Comparison of ENCODE assay signal across 19 cellular contexts in the genomic region with DNA sequence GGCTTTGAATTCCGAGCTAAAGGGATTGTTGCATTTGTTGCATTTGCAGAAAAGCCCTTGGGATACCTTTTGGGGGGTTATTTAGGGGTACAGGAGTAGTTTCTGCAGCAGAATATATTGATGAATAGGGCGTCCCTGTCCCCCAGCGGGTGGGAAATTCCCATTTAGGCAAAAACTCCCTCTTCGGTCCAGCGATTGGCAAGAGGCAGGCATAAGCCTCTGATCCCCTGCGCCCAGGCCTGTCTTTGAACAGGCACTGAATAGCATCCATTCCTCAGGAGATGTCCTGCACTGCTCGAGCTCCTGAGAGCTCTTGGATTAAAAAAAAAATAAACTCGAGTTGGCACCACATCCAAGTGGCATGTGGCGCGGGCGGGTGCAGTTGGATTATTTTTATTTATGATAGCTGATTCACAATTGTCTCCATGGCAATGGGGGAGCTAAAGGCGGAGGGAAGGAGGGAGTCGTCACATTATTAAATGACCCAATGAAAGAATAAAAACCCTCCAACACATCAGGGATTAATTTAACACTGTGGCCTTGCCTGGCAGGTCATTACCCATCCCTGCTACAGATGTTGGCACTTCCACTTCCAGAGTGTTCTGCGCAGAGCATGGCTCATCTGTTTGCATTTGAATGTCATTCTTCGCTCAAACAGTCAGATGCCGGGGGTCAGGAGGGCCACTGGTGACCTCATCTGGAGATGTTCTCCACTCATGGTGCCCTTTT.
DNase-seq lines count a peak whose midpoint lies in the region; ATAC-seq and TF ChIP-seq lines count a peak whose summit lies in the region.
"Had no signal": no experiment of that assay in that cellular context is flagged by ENCODE, and none has a peak within 500 bp of the region (broad histone marks: within the 10 kb centered on the region; RNA-seq: fewer than 3 reads in every experiment).

No MANE protein-coding gene starts in this region.

- H2BK12ac ChIP-seq in neuronal stem cell (ENCODE audit: low read length) = no peak overlapping the region

- H3K4ac ChIP-seq in neuronal stem cell (ENCODE audit: low read length) = no peak overlapping the region

- no peak for TF ChIP-seq POLR2A in adrenal gland (IDR thresholded peaks at IDR 0.05)

- no peak overlapping the region for H3K4me3 ChIP-seq in adrenal gland
- no peak overlapping the region for H3K4me3 ChIP-seq in neuronal stem cell (ENCODE audit: low read length in 2 of 2)
- H3K4me3 ChIP-seq in left lung = no peak overlapping the region
- H3K4me3 ChIP-seq: A549, GM23338, SJCRH30 had no signal

- H4K8ac ChIP-seq in neuronal stem cell (ENCODE audit: low read depth, low read length) = no peak overlapping the region

- no peak overlapping the region for H3K27ac ChIP-seq in adrenal gland
- H3K27ac ChIP-seq in neuronal stem cell (replicated peaks; ENCODE audit: low read length) = peak overlapping the region; percentile 13
- H3K27ac ChIP-seq in left lung = no peak overlapping the region
- H3K27ac ChIP-seq: A549, SJCRH30 had no signal

- DNase-seq in Ammon's horn (ENCODE audit: low spot score) (peak; percentile 45), NCI-H1694 (lab: John Stamatoyannopoulos, UW) (peak; percentile 55), adrenal gland (peak; percentile 21 to 65 (median 51)), neuronal stem cell (ENCODE audit: low spot score) (no peak), left lung (no peak), GM13977 (ENCODE audit: low spot score) (no peak)
- DNase-seq: BE2C, H9, NCI-H1105, NCI-H1436 treated with DMSO at 0.1 percent for 48 hours, NCI-H2029, NCI-H2227 treated with DMSO at 0.1 percent for 48 hours, PC-3, SJCRH30 had no signal

- no peak overlapping the region for H2BK120ac ChIP-seq in neuronal stem cell (ENCODE audit: low read depth, low read length)

- H3K9me3 ChIP-seq in adrenal gland (replicated peaks in 1 of 3) = no peaks in the 10 kb centered on the region
- no peaks in the 10 kb centered on the region for H3K9me3 ChIP-seq in neuronal stem cell (replicated peaks in 1 of 2; ENCODE audit: control insufficient read depth in 2 of 2, insufficient read depth in 1 of 2, low read depth in 1 of 2, low read length in 2 of 2)
- H3K9me3 ChIP-seq in left lung = no peaks in the 10 kb centered on the region
- H3K9me3 ChIP-seq: A549, BE2C, SJCRH30 had no signal

- ATAC-seq in esophagus mucosa (no peak), left lung (no peak)
- ATAC-seq: A549, GM23338, PC-3, Right ventricle myocardium inferior, SK-N-SH treated with all-trans-retinoic acid at 6 μM for 48 hours had no signal

- H2BK15ac ChIP-seq in neuronal stem cell (ENCODE audit: low read length) = no peak overlapping the region

- H3K27me3 ChIP-seq in adrenal gland (no peaks in the 10 kb centered on the region), neuronal stem cell (ENCODE audit: control insufficient read depth in 3 of 3, insufficient read depth in 3 of 3, low read depth in 1 of 3, low read length in 3 of 3) (peaks cover 0 to 15% (median 0%) of the 10 kb centered on the region in 3 experiments), left lung (no peaks in the 10 kb centered on the region)
- H3K27me3 ChIP-seq: BE2C, SJCRH30 had no signal

- H3K4me1 ChIP-seq in adrenal gland (replicated peaks in 1 of 2) (peaks cover 0 to 11% of the 10 kb centered on the region in 2 donors), neuronal stem cell (ENCODE audit: control insufficient read depth in 2 of 2, insufficient read depth in 1 of 2, low read depth in 1 of 2, low read length in 2 of 2) (peaks cover 0 to 11% of the 10 kb centered on the region in 2 donors), left lung (no peaks in the 10 kb centered on the region)
- H3K4me1 ChIP-seq: A549, BE2C, SJCRH30 had no signal

- no peak overlapping the region for H2BK5ac ChIP-seq in neuronal stem cell (ENCODE audit: low read length)

- no peak overlapping the region for H3K14ac ChIP-seq in neuronal stem cell (ENCODE audit: low read length)

- TF ChIP-seq CTCF in adrenal gland (IDR thresholded peaks at IDR 0.05) (no peak), left lung (IDR thresholded peaks at IDR 0.05) (no peak), GM13977 (IDR thresholded peaks at IDR 0.05; ENCODE audit: extremely low read depth, insufficient read depth, missing control alignments) (no peak)

- H2AFZ ChIP-seq in neuronal stem cell (ENCODE audit: low read length) = no peak overlapping the region
- H2AFZ ChIP-seq: GM23338 had no signal

- no peak overlapping the region for H3K4me2 ChIP-seq in neuronal stem cell (ENCODE audit: insufficient read depth, low read length, poor library complexity, severe bottlenecking)
- H3K4me2 ChIP-seq: A549, GM23338 had no signal

- no peak overlapping the region for H3K23ac ChIP-seq in neuronal stem cell (ENCODE audit: low read depth, low read length, poor library complexity)

- intact Hi-C loops in adrenal gland (cut with DNase I) (no loop called here), left lung (cut with DNase I) (no loop called here)

- in situ Hi-C loops in GM13977 (cut with MboI; ENCODE audit: low pct_unique_long_range_greater_than_20kb, low sequenced_read_pairs, unreplicated experiment) = no loop called here

- H3K9ac ChIP-seq in neuronal stem cell (ENCODE audit: low read depth, low read length, poor library complexity) = no peak overlapping the region

- no peaks in the 10 kb centered on the region for H3K79me1 ChIP-seq in neuronal stem cell (ENCODE audit: low read depth, low read length)

- no peak overlapping the region for H2AK5ac ChIP-seq in neuronal stem cell (ENCODE audit: low read depth, low read length)

- no peak overlapping the region for H4K91ac ChIP-seq in neuronal stem cell (ENCODE audit: low read depth, low read length, poor library complexity)

- H3K18ac ChIP-seq in neuronal stem cell (ENCODE audit: low read length) = peak overlapping the region; percentile 15

- H3K36me3 ChIP-seq in adrenal gland (replicated peaks in 1 of 2) (no peaks in the 10 kb centered on the region), neuronal stem cell (replicated peaks in 1 of 2; ENCODE audit: control insufficient read depth in 2 of 2, insufficient read depth in 2 of 2, low read length in 2 of 2) (no peaks in the 10 kb centered on the region), left lung (no peaks in the 10 kb centered on the region)
- H3K36me3 ChIP-seq: BE2C, SJCRH30 had no signal

- WGBS in adrenal gland, 4 donors = 51 to 74% (median 70%) methylated on average over 16 of the region's 16 CpGs
- no CpG with 5 or more reads among the region's 16 CpGs for WGBS in neuronal stem cell (ENCODE audit: extremely low coverage in 2 of 2, insufficient read length in 2 of 2, insufficient replicate concordance in 1 of 2), 2 donors

Comparison
In these comparisons a context has a peak if more than half of its experiments do, and no peak if none do; other contexts are left out.
1. DNase-seq: peak in Ammon's horn (single experiment), NCI-H1694 (single experiment) and adrenal gland (7 of 7); none in neuronal stem cell (single experiment), left lung (0 of 2) and GM13977 (single experiment).